In the genomic region with DNA sequence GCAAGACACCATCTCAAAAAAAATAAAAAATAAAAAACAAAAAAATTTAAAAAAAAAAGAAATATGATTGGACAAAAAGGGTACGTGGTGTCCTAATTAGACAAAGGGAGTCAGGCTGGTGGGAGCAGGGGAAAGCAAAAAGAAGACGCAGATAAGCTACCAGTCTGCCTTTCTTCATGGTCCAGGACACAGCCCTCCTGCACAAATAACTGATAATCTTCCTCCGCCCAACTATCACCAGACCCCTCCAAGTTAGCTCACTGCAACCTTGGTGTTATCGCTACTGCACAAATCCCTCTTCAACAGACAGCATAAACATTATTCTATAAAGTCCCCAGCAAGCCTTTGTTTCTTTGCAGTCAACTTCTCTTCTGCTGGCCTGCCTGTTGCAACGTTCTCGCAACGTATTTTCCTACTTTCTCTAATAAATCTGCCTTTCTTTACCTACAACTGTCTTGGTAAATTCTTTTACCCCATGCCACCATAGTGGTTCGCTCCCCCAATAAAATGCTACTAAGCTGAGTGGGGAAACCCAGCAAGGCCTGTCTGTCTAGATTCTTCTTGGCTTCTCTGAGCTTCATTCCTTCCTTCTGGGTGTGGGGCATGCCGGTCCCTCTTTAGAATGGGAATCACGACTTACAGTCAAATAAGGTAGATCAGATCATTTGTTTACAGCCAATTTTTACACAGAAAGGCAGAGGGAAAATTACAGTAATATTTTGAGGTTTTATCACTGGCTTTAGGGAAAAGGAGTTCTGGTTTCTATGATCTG, we compare ENCODE assay signal across 22 cellular contexts. TPM values are rescaled to one million over a fixed set of nuclear protein-coding genes. Genes with fewer than 3 reads are reported as not detected.
DNase-seq lines count a peak whose midpoint lies in the region; ATAC-seq, FAIRE-seq and TF ChIP-seq lines count a peak whose summit lies in the region.
"Had no signal": no experiment of that assay in that cellular context is flagged by ENCODE, and none has a peak within 500 bp of the region (broad histone marks: within the 10 kb centered on the region; RNA-seq: fewer than 3 reads in every experiment).

No MANE protein-coding gene starts in this region.

- ATAC-seq in PC-3 (no peak), GM21367 (IDR thresholded peaks at IDR 0.05; ENCODE audit: unreplicated experiment) (no peak)
- no peak for ATAC-seq in activated CD4-positive, CD25-positive, alpha-beta regulatory T cell treated with anti-CD3 and anti-CD28 coated beads, Interleukin-2, amount 50 U/mL, for 24 hours
- ATAC-seq: Right ventricle myocardium inferior had no signal

- H3K4me3 Mint-ChIP-seq in MCF 10A (ENCODE audit: unreplicated experiment) = no peak overlapping the region

- H3K27me3 ChIP-seq in breast epithelium (no peaks in the 10 kb centered on the region), PC-3 (ENCODE audit: low read length) (no peaks in the 10 kb centered on the region), keratinocyte (ENCODE audit: control insufficient read depth, extremely low read depth, insufficient read depth, low read length) (peaks cover 10% of the 10 kb centered on the region)

- CTCF ChIA-PET in MCF 10A (lab: Yijun Ruan, JAX) (interaction anchor here (3.0 kb wide), 1 partner anchor 121 kb away, joined by 27 read pairs; no protein-coding TSS in a partner anchor), PC-3 (lab: Charles Lee) (no interaction called here)

- H3K9me3 ChIP-seq in breast epithelium (no peaks in the 10 kb centered on the region), PC-3 (ENCODE audit: low read length) (no peaks in the 10 kb centered on the region), keratinocyte (ENCODE audit: control insufficient read depth, low read depth, low read length) (no peaks in the 10 kb centered on the region)

- no peaks in the 10 kb centered on the region for H3F3A ChIP-seq in PC-3 (ENCODE audit: low read length, unreplicated experiment)

- H3K4me2 ChIP-seq in PC-3 (ENCODE audit: low read length) (no peak overlapping the region), keratinocyte (ENCODE audit: control insufficient read depth, extremely low read depth, insufficient read depth, low read depth, low read length) (no peak overlapping the region)

- H2AFZ ChIP-seq in PC-3 (ENCODE audit: low read length) = 0 out of 2 replicates have a peak overlapping the region, but pooled peaks have one; percentile 2
- peak overlapping the region; percentile 40 for H2AFZ ChIP-seq in keratinocyte (ENCODE audit: control insufficient read depth, low read length)

- POLR2A ChIA-PET in MCF 10A (lab: Yijun Ruan, JAX) (no interaction called here), PC-3 (lab: Charles Lee; ENCODE audit: unreplicated experiment) (no interaction called here)

- DNase-seq in MCF 10A (ENCODE audit: unreplicated experiment) (no peak), breast epithelium (ENCODE audit: low spot score in 2 of 2) (no peak), PC-3 (no peak), keratinocyte (ENCODE audit: low read depth, low spot score) (no peak)
- DNase-seq in effector CD8-positive, alpha-beta T cell (lab: John Stamatoyannopoulos, UW) = no peak
- DNase-seq: 8988T; AML-193; EL; KG1; NCI-H1092 treated with DMSO at 0.1 percent for 48 hours; NCI-H1436 treated with DMSO at 0.1 percent for 48 hours; NCI-H1930; NCI-H2227 treated with DMSO at 0.1 percent for 48 hours; NCI-H510A; NCI-H748 treated with DMSO at 0.1 percent for 48 hours; NK-92 treated with Interleukin-12 subunit alpha and Interleukin-12 subunit beta, amount 100 ng/mL, for 24 hours had no signal

- H3K4me3 ChIP-seq in breast epithelium (no peak overlapping the region), PC-3 (ENCODE audit: low read length) (no peak overlapping the region), keratinocyte (ENCODE audit: control insufficient read depth in 2 of 3, extremely low read depth in 1 of 3, insufficient read depth in 2 of 3, low read depth in 1 of 3, low read length in 3 of 3) (no peak overlapping the region)

- dilution Hi-C loops in keratinocyte (cut with MboI; ENCODE audit: extremely low pct_ligation_motif_present, low sequenced_read_pairs) = no loop called here

- BruUV-seq in MCF 10A (replicated peaks; lab: Mats Ljungman, UMichigan) (no TSS peak), PC-3 (replicated peaks; lab: Mats Ljungman, UMichigan) (no TSS peak)

- no peak for TF ChIP-seq CTCF in MCF 10A (IDR thresholded peaks at IDR 0.05; ENCODE audit: unreplicated experiment)
- no peak for TF ChIP-seq CTCF in breast epithelium (IDR thresholded peaks at IDR 0.05)
- no peak for TF ChIP-seq CTCF in PC-3 (conservative IDR thresholded peaks at IDR 0.05; ENCODE audit: low read depth, low read length)
- TF ChIP-seq CTCF in keratinocyte (optimal IDR thresholded peaks at IDR 0.05 in 1 of 3, IDR thresholded peaks at IDR 0.05 in 1 of 3, conservative IDR thresholded peaks at IDR 0.05 in 1 of 3; ENCODE audit: extremely low read depth in 1 of 3, insufficient read depth in 2 of 3, low read length in 3 of 3) = no peak

- intact Hi-C loops in MCF 10A (cut with micrococcal nuclease) = no loop called here
- intact Hi-C loops in breast epithelium (cut with DNase I; ENCODE audit: low total_unique reads) = no loop called here
- intact Hi-C loops in PC-3 (cut with micrococcal nuclease) = loop anchor here (5.0 to 10.0 kb wide), 3 partner anchors 82 to 335 kb away; a partner anchor contains a TSS

- no peaks in the 10 kb centered on the region for H3K9me2 ChIP-seq in PC-3 (replicated peaks; ENCODE audit: low read length)

- no peak for FAIRE-seq in keratinocyte (lab: Jason Lieb, UNC)
- FAIRE-seq: GM19239, H54 had no signal

- peaks cover 4% of the 10 kb centered on the region for H3K4me1 Mint-ChIP-seq in MCF 10A (ENCODE audit: insufficient read depth, unreplicated experiment)

- H3K36me3 ChIP-seq in breast epithelium = no peaks in the 10 kb centered on the region
- no peaks in the 10 kb centered on the region for H3K36me3 ChIP-seq in PC-3 (ENCODE audit: low read depth, low read length)
- no peaks in the 10 kb centered on the region for H3K36me3 ChIP-seq in keratinocyte (ENCODE audit: control insufficient read depth in 2 of 2, extremely low read depth in 1 of 2, insufficient read depth in 2 of 2, low read length in 2 of 2)

- no peak for TF ChIP-seq POLR2A in breast epithelium (IDR thresholded peaks at IDR 0.05)

- H3K9me3 Mint-ChIP-seq in MCF 10A (ENCODE audit: unreplicated experiment) = no peaks in the 10 kb centered on the region

- H3K9ac ChIP-seq in PC-3 (ENCODE audit: low read length) (no peak overlapping the region), keratinocyte (ENCODE audit: control insufficient read depth, extremely low read depth, insufficient read depth, low read length) (no peak overlapping the region)

- H3K9me1 ChIP-seq in keratinocyte (ENCODE audit: control insufficient read depth, extremely low read depth, insufficient read depth, low read length) = no peaks in the 10 kb centered on the region

- no peaks in the 10 kb centered on the region for H4K20me1 ChIP-seq in PC-3 (ENCODE audit: low read length)
- H4K20me1 ChIP-seq in keratinocyte (ENCODE audit: control insufficient read depth, extremely low read depth, insufficient read depth, low read length) = no peaks in the 10 kb centered on the region

- H3K79me2 ChIP-seq in PC-3 (ENCODE audit: low read length) = no peaks in the 10 kb centered on the region
- no peaks in the 10 kb centered on the region for H3K79me2 ChIP-seq in keratinocyte (ENCODE audit: control insufficient read depth, insufficient read depth, low read length)

- peak overlapping the region; percentile 9 for H3K27ac Mint-ChIP-seq in MCF 10A (ENCODE audit: low read depth, unreplicated experiment)

- H3K27ac ChIP-seq in breast epithelium (no peak overlapping the region), PC-3 (ENCODE audit: low read length) (no peak overlapping the region), keratinocyte (ENCODE audit: control insufficient read depth, insufficient read depth, low read length) (no peak overlapping the region)
- H3K27ac ChIP-seq: C4-2B had no signal

- H3K36me3 Mint-ChIP-seq in MCF 10A (ENCODE audit: insufficient read depth, unreplicated experiment) = peaks cover 6% of the 10 kb centered on the region

- no peaks in the 10 kb centered on the region for H3K27me3 Mint-ChIP-seq in MCF 10A (ENCODE audit: insufficient read depth, unreplicated experiment)

- H3K4me1 ChIP-seq in breast epithelium (no peaks in the 10 kb centered on the region), PC-3 (ENCODE audit: insufficient read depth, low read length) (peaks cover 8% of the 10 kb centered on the region; the same call in 1 of the 2 replicates), keratinocyte (ENCODE audit: control insufficient read depth, extremely low read depth, insufficient read depth, low read length) (peaks cover 6% of the 10 kb centered on the region)

RNA-seq across cellular contexts. Expression of a gene that starts 14.6 kb away (rescaled TPM):
- 18.5 and 33.0 TPM in 2 replicates for total RNA-seq in MCF 10A (2022)
- total RNA-seq in breast epithelium = 10 to 100 TPM in 2 of 3 donors, 1 to 10 TPM in 1; 6.1 to 12.8 (median 10.5) TPM
- total RNA-seq in PC-3 (2014; rRNA removed) = 2.6 and 13.9 TPM in 2 replicates
- polyA plus RNA-seq in keratinocyte = 2.9 to 8.4 TPM (median 5.6 TPM) in 3 replicates
- 3.4 TPM for polyA plus RNA-seq in keratinocyte (2011; ENCODE audit: low read depth)
- polyA plus RNA-seq in keratinocyte (2011; cell fraction: cytosol; rRNA removed) = 2.9 and 8.3 TPM in 2 replicates
- polyA plus RNA-seq in keratinocyte (2011; cell fraction: nucleus; rRNA removed) = 3.2 and 3.7 TPM in 2 replicates
- polyA plus RNA-seq in keratinocyte (2012; ENCODE audit: low replicate concordance) = 1.7 and 6.7 TPM in 2 replicates
- 0.66 to 2.1 TPM (median 1.4 TPM) in 3 replicates for polyA minus RNA-seq in keratinocyte
- polyA minus RNA-seq in keratinocyte (2011; cell fraction: cytosol; rRNA and poly(A)+ RNA removed) = 2.5 TPM
- 1.1 and 2.1 TPM in 2 replicates for polyA minus RNA-seq in keratinocyte (2011; cell fraction: nucleus; rRNA and poly(A)+ RNA removed)

RNA-seq across cellular contexts. Expression of a gene that starts 17.9 kb away (rescaled TPM):
- total RNA-seq in MCF 10A (2022) (not detected in 2 replicates), breast epithelium (under 1 TPM in 1 of 3 donors, not detected in 2; 0.16 TPM), PC-3 (2014; rRNA removed) (not detected in 2 replicates)
- polyA plus RNA-seq in keratinocyte = not detected in 3 replicates
- polyA plus RNA-seq in keratinocyte (2011; ENCODE audit: low read depth) = not detected
- polyA plus RNA-seq in keratinocyte (2011; cell fraction: cytosol; rRNA removed) = not detected in 2 replicates
- polyA plus RNA-seq in keratinocyte (2011; cell fraction: nucleus; rRNA removed) = not detected in 2 replicates
- not detected in 2 replicates for polyA plus RNA-seq in keratinocyte (2012; ENCODE audit: low replicate concordance)
- polyA minus RNA-seq in keratinocyte = not detected in 3 replicates
- polyA minus RNA-seq in keratinocyte (2011; cell fraction: cytosol; rRNA and poly(A)+ RNA removed) = not detected
- polyA minus RNA-seq in keratinocyte (2011; cell fraction: nucleus; rRNA and poly(A)+ RNA removed) = not detected in 2 replicates
- total RNA-seq: Right ventricle myocardium inferior had no signal

RNA-seq across cellular contexts. Expression of a gene that starts 38.5 kb away (rescaled TPM):
- total RNA-seq in MCF 10A (2022) (not detected in 2 replicates), breast epithelium (1 to 10 TPM; 2.8 to 5.9 (median 3.7) TPM), PC-3 (2014; rRNA removed) (3.9 and 5.1 TPM in 2 replicates)
- polyA plus RNA-seq in keratinocyte = 0.29 to 0.68 TPM (median 0.40 TPM) in 3 replicates
- not detected for polyA plus RNA-seq in keratinocyte (2011; ENCODE audit: low read depth)
- 0.44 and 0.57 TPM in 2 replicates for polyA plus RNA-seq in keratinocyte (2011; cell fraction: cytosol; rRNA removed)
- 0.23 and 0.64 TPM in 2 replicates for polyA plus RNA-seq in keratinocyte (2011; cell fraction: nucleus; rRNA removed)
- 0.13 and 0.41 TPM in 2 replicates for polyA plus RNA-seq in keratinocyte (2012; ENCODE audit: low replicate concordance)
- polyA minus RNA-seq in keratinocyte = 0.10 to 0.19 TPM in 2 of 3 replicates, not detected in the other
- polyA minus RNA-seq in keratinocyte (2011; cell fraction: cytosol; rRNA and poly(A)+ RNA removed) = 1.3 TPM
- 0.32 TPM in 1 of 2 replicates, not detected in the other for polyA minus RNA-seq in keratinocyte (2011; cell fraction: nucleus; rRNA and poly(A)+ RNA removed)
